ENCODE assay signal across 9 cellular contexts in genomic region chr14:103108749-103109207, GRCh38. TPM values are rescaled to one million over a fixed set of nuclear protein-coding genes. Genes with fewer than 3 reads are reported as not detected.
DNase-seq lines count a peak whose midpoint lies in the region; ATAC-seq and TF ChIP-seq lines count a peak whose summit lies in the region.
"Had no signal": no experiment of that assay in that cellular context is flagged by ENCODE, and none has a peak within 500 bp of the region (broad histone marks: within the 10 kb centered on the region; RNA-seq: fewer than 3 reads in every experiment).

No MANE protein-coding gene starts in this region.

- H3K4me1 Mint-ChIP-seq in activated naive CD8-positive, alpha-beta T cell treated with anti-CD3 and anti-CD28 coated beads, Interleukin-2, amount 50 U/mL, for 24 hours: peaks cover 8% of the 10 kb centered on the region
- peaks cover 6% of the 10 kb centered on the region for H3K4me1 Mint-ChIP-seq in CD4-positive, alpha-beta T cell (ENCODE audit: low read depth)

- H3K27ac Mint-ChIP-seq in activated naive CD8-positive, alpha-beta T cell treated with anti-CD3 and anti-CD28 coated beads, Interleukin-2, amount 50 U/mL, for 24 hours: no peak overlapping the region
- no peak overlapping the region for H3K27ac Mint-ChIP-seq in CD4-positive, alpha-beta T cell
- H3K27ac Mint-ChIP-seq: CD8-positive, alpha-beta memory T cell had no signal

- DNase-seq in activated CD4-positive, alpha-beta T cell treated with anti-CD3 and anti-CD28 coated beads for 48 hours: peak; percentile 48
- DNase-seq in activated CD4-positive, alpha-beta T cell treated with anti-CD3 and anti-CD28 coated beads, Interleukin-2, amount 50 U/mL, for 1 hour: no peak
- DNase-seq in HT1080 (ENCODE audit: low read depth) (peak; percentile 66), SHP77 treated with DMSO at 0.1 percent for 48 hours (lab: John Stamatoyannopoulos, UW) (no peak), NCI-H1930 (lab: John Stamatoyannopoulos, UW) (no peak)
- DNase-seq in activated naive CD8-positive, alpha-beta T cell treated with anti-CD3 and anti-CD28 coated beads, Interleukin-2, amount 50 U/mL, for 24 hours: peak; percentile 60
- peak; percentile 62 for DNase-seq in stimulated activated naive CD8-positive, alpha-beta T cell treated with anti-CD3 and anti-CD28 coated beads, Interleukin-15, Interleukin-2, amounts not matched to agents 100 U/mL and 50 U/mL, for 24 hours
- no peak for DNase-seq in CD4-positive, alpha-beta T cell
- DNase-seq: CD8-positive, alpha-beta memory T cell had no signal

- H3K27me3 ChIP-seq in CD4-positive, alpha-beta T cell (ENCODE audit: control insufficient read depth, insufficient read depth, low read length): peaks cover 13% of the 10 kb centered on the region

- no peak overlapping the region for H3K4me3 Mint-ChIP-seq in activated naive CD8-positive, alpha-beta T cell treated with anti-CD3 and anti-CD28 coated beads, Interleukin-2, amount 50 U/mL, for 24 hours
- H3K4me3 Mint-ChIP-seq in CD4-positive, alpha-beta T cell: no peak overlapping the region
- H3K4me3 Mint-ChIP-seq: CD8-positive, alpha-beta memory T cell had no signal

- H3K9me3 ChIP-seq in CD4-positive, alpha-beta T cell (ENCODE audit: control insufficient read depth, low read length): no peaks in the 10 kb centered on the region

- no peak for TF ChIP-seq CTCF in CD4-positive, alpha-beta T cell (IDR thresholded peaks at IDR 0.05)

- peaks cover 11% of the 10 kb centered on the region for H3K27me3 Mint-ChIP-seq in activated naive CD8-positive, alpha-beta T cell treated with anti-CD3 and anti-CD28 coated beads, Interleukin-2, amount 50 U/mL, for 24 hours
- H3K27me3 Mint-ChIP-seq in CD4-positive, alpha-beta T cell: peaks cover 25% of the 10 kb centered on the region

- CTCF ChIA-PET in CD4-positive, alpha-beta T cell (lab: Charles Lee): no interaction called here

- H3K9me3 Mint-ChIP-seq in activated naive CD8-positive, alpha-beta T cell treated with anti-CD3 and anti-CD28 coated beads, Interleukin-2, amount 50 U/mL, for 24 hours: no peaks in the 10 kb centered on the region
- H3K9me3 Mint-ChIP-seq in CD4-positive, alpha-beta T cell: no peaks in the 10 kb centered on the region
- H3K9me3 Mint-ChIP-seq: CD8-positive, alpha-beta memory T cell had no signal

- POLR2A ChIA-PET in CD4-positive, alpha-beta T cell (lab: Charles Lee): no interaction called here

- H3K27ac ChIP-seq in CD4-positive, alpha-beta T cell (ENCODE audit: low read depth, low read length): no peak overlapping the region

- H3K36me3 Mint-ChIP-seq in activated naive CD8-positive, alpha-beta T cell treated with anti-CD3 and anti-CD28 coated beads, Interleukin-2, amount 50 U/mL, for 24 hours (ENCODE audit: low read depth): no peaks in the 10 kb centered on the region
- no peaks in the 10 kb centered on the region for H3K36me3 Mint-ChIP-seq in CD4-positive, alpha-beta T cell (ENCODE audit: low read depth)

- peak; percentile 53 for ATAC-seq in activated naive CD8-positive, alpha-beta T cell treated with anti-CD3 and anti-CD28 coated beads, Interleukin-2, amount 50 U/mL, for 24 hours
- peak; percentile 54 for ATAC-seq in stimulated activated naive CD8-positive, alpha-beta T cell treated with anti-CD3 and anti-CD28 coated beads, Interleukin-15, Interleukin-2, amounts not matched to agents 100 U/mL and 50 U/mL, for 24 hours
- no peak for ATAC-seq in CD4-positive, alpha-beta T cell (ENCODE audit: poor library complexity)

- intact Hi-C loops in CD4-positive, alpha-beta T cell (cut with DNase I, micrococcal nuclease): loop anchor here (5.0 to 10.0 kb wide), 2 partner anchors 76 to 439 kb away; no protein-coding TSS in a partner anchor

RNA-seq across cellular contexts. Expression of gene EXOC3L4, which starts 14.3 kb away (rescaled TPM):
- total RNA-seq in HT1080 (2014; rRNA removed; shearing (Covaris generic)): not detected in 2 replicates
- polyA plus RNA-seq in HT1080 (2015; cell fraction: cytosol; rRNA removed): 0.37 TPM in 1 of 2 replicates, not detected in the other
- polyA plus RNA-seq in HT1080 (2015; cell fraction: nucleus; rRNA removed): 0.25 TPM in 1 of 2 replicates, not detected in the other
- not detected for total RNA-seq in CD4-positive, alpha-beta T cell
- total RNA-seq: CD8-positive, alpha-beta memory T cell had no signal
- polyA plus RNA-seq: CD8-positive, alpha-beta memory T cell had no signal

RNA-seq across cellular contexts. Expression of gene TNFAIP2, which starts 14.5 kb away (rescaled TPM):
- total RNA-seq in HT1080 (2014; rRNA removed; shearing (Covaris generic)): 17.6 and 26.1 TPM in 2 replicates
- 23.3 and 23.8 TPM in 2 replicates for polyA plus RNA-seq in HT1080 (2015; cell fraction: cytosol; rRNA removed)
- 59.9 and 65.3 TPM in 2 replicates for polyA plus RNA-seq in HT1080 (2015; cell fraction: nucleus; rRNA removed)
- total RNA-seq in CD4-positive, alpha-beta T cell: 1 to 10 TPM; 4.4 to 6.1 TPM
- polyA plus RNA-seq: CD8-positive, alpha-beta memory T cell had no signal

RNA-seq across cellular contexts. Expression of gene LBHD2, which starts 24.8 kb away (rescaled TPM):
- total RNA-seq in HT1080 (2014; rRNA removed; shearing (Covaris generic)): not detected in 2 replicates
- polyA plus RNA-seq in HT1080 (2015; cell fraction: cytosol; rRNA removed): not detected in 2 replicates
- not detected in 2 replicates for polyA plus RNA-seq in HT1080 (2015; cell fraction: nucleus; rRNA removed)
- not detected for total RNA-seq in CD4-positive, alpha-beta T cell
- total RNA-seq: CD8-positive, alpha-beta memory T cell had no signal
- polyA plus RNA-seq: CD8-positive, alpha-beta memory T cell had no signal

RNA-seq across cellular contexts. Expression of gene CDC42BPB, which starts 51.4 kb away (rescaled TPM):
- total RNA-seq in HT1080 (2014; rRNA removed; shearing (Covaris generic)): 42.1 and 54.3 TPM in 2 replicates
- polyA plus RNA-seq in HT1080 (2015; cell fraction: cytosol; rRNA removed): 53.6 and 62.3 TPM in 2 replicates
- polyA plus RNA-seq in HT1080 (2015; cell fraction: nucleus; rRNA removed): 121 and 123 TPM in 2 replicates
- 1 to 10 TPM; 6.6 to 7.6 TPM for total RNA-seq in CD4-positive, alpha-beta T cell

Comparison
In these comparisons a context has a peak if more than half of its experiments do, and no peak if none do; other contexts are left out.
1. DNase-seq: peak in activated CD4-positive, alpha-beta T cell treated with anti-CD3 and anti-CD28 coated beads for 48 hours (single experiment), HT1080 (single experiment), activated naive CD8-positive, alpha-beta T cell treated with anti-CD3 and anti-CD28 coated beads, Interleukin-2, amount 50 U/mL, for 24 hours (single experiment) and stimulated activated naive CD8-positive, alpha-beta T cell treated with anti-CD3 and anti-CD28 coated beads, Interleukin-15, Interleukin-2, amounts not matched to agents 100 U/mL and 50 U/mL, for 24 hours (single experiment); none in activated CD4-positive, alpha-beta T cell treated with anti-CD3 and anti-CD28 coated beads, Interleukin-2, amount 50 U/mL, for 1 hour (single experiment), SHP77 treated with DMSO at 0.1 percent for 48 hours (single experiment), NCI-H1930 (0 of 2) and CD4-positive, alpha-beta T cell (0 of 10).